ENCODE assay signal across 8 cellular contexts in the genomic region with DNA sequence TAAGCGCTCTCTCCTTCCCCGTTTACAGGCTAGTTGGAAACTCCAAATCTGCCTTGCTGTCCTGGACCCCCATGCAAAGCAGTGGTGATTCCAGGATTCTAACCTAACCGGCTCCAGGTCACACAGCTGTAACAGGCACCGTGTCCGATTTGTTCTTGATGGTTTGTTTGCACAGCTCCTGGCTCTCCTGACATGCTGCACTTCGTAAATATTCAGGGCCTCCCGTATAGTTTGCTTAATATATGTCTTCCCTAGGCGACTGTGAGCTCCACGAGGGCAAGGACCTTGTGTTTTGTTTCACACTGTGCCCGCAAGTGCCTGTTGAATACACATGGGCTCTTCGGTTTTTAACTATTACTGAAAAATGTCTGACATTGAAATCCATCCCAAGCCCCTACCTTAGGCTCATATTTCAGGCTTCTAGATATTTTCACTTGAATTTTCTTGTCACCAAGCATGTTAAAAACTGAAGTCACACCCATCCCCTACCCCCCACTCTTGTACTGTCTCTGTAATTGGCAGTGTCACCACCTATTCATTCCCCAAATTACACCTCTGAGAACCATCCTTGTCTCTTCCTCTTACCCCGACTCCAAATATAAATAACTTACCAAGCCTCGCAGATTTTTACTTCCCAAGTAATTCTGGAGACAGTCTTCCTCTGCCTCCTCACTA. TPM values are rescaled to one million over a fixed set of nuclear protein-coding genes. Genes with fewer than 3 reads are reported as not detected.
DNase-seq lines count a peak whose midpoint lies in the region; ATAC-seq and TF ChIP-seq lines count a peak whose summit lies in the region.

No MANE protein-coding gene starts in this region.

- DNase-seq in DMS153 treated with DMSO at 0.1 percent for 48 hours (lab: John Stamatoyannopoulos, UW; ENCODE audit: unreplicated experiment) = peak; percentile 26
- DNase-seq in body of pancreas = peak in 3 of 4 donors; percentile 66 to 72 (median 69)
- DNase-seq in NCI-H226 = no peak
- DNase-seq in stimulated activated CD4-positive, alpha-beta T cell treated with anti-CD3 and anti-CD28 coated beads, Interleukin-4, amount 100 ng/mL, for 4 hours = no peak
- DNase-seq in stimulated activated naive CD4-positive, alpha-beta T cell treated with Interleukin-2 at 50 U/mL for 16 hours (lab: John Stamatoyannopoulos, UW) = no peak
- no peak for DNase-seq in D341Med (ENCODE audit: low spot score)

- 10 to 16% methylated on average over 13 of the region's 13 CpGs for WGBS in body of pancreas, 2 donors

- H3K4me1 ChIP-seq in Loucy (ENCODE audit: insufficient read depth, low read length, poor library complexity, severe bottlenecking) = peaks cover 33% of the 10 kb centered on the region
- peaks cover 33% of the 10 kb centered on the region for H3K4me1 ChIP-seq in body of pancreas
- peaks cover 25 to 38% of the 10 kb centered on the region in 2 donors for H3K4me1 ChIP-seq in muscle layer of duodenum (ENCODE audit: control insufficient read depth in 1 of 2, insufficient read depth in 2 of 2, low read length in 2 of 2)

- H3K9me2 ChIP-seq in Loucy (replicated peaks; ENCODE audit: low read depth, low read length) = no peaks in the 10 kb centered on the region

- no peak for TF ChIP-seq POLR2A in body of pancreas (IDR thresholded peaks at IDR 0.05)

- H3K27ac ChIP-seq in body of pancreas = peak overlapping the region; percentile 92 to 99 (median 98)
- H3K27ac ChIP-seq in muscle layer of duodenum (ENCODE audit: low read length) = peak overlapping the region; percentile 95

- TF ChIP-seq CTCF in Loucy (conservative IDR thresholded peaks at IDR 0.05; ENCODE audit: low read length) (no peak), body of pancreas (IDR thresholded peaks at IDR 0.05) (no peak)

- peak; percentile 41 for ATAC-seq in body of pancreas

- H3K27me3 ChIP-seq in Loucy (ENCODE audit: insufficient read depth, low read length, poor library complexity, severe bottlenecking) (peaks cover 6% of the 10 kb centered on the region), body of pancreas (no peaks in the 10 kb centered on the region), muscle layer of duodenum (ENCODE audit: low read depth, low read length) (no peaks in the 10 kb centered on the region)

- intact Hi-C loops in body of pancreas (cut with DNase I) = no loop called here

- peaks cover 38% of the 10 kb centered on the region for H3K79me2 ChIP-seq in Loucy (ENCODE audit: insufficient read depth, low read length)

- H3F3A ChIP-seq in Loucy (ENCODE audit: low read depth) = peaks cover 5% of the 10 kb centered on the region; the same call in 1 of the 2 replicates

- H3K4me3 ChIP-seq in Loucy (ENCODE audit: low read length, poor library complexity, severe bottlenecking) = peak overlapping the region; percentile 89
- H3K4me3 ChIP-seq in body of pancreas = peak overlapping the region in 1 of 2 donors; percentile 62
- H3K4me3 ChIP-seq in muscle layer of duodenum (ENCODE audit: low read depth in 1 of 2, low read length in 2 of 2) = peak overlapping the region; percentile 82 to 87

- peak overlapping the region; percentile 97 for H3K9ac ChIP-seq in Loucy (ENCODE audit: low read depth, low read length, poor library complexity, severe bottlenecking)

- peak overlapping the region; percentile 99 for H2AFZ ChIP-seq in Loucy (ENCODE audit: low read length)

- no peaks in the 10 kb centered on the region for H3K36me3 ChIP-seq in Loucy (ENCODE audit: insufficient read depth, low read length)
- H3K36me3 ChIP-seq in body of pancreas (replicated peaks in 1 of 2; ENCODE audit: insufficient read depth in 1 of 2, low read depth in 2 of 2) = no peaks in the 10 kb centered on the region
- H3K36me3 ChIP-seq in muscle layer of duodenum (ENCODE audit: control insufficient read depth in 1 of 2, insufficient read depth in 2 of 2, low read length in 2 of 2) = no peaks in the 10 kb centered on the region

- peaks cover 37% of the 10 kb centered on the region for H4K20me1 ChIP-seq in Loucy (ENCODE audit: insufficient read depth, low read length, poor library complexity, severe bottlenecking)

- H3K9me3 ChIP-seq in Loucy (ENCODE audit: insufficient read depth, low read depth, low read length) = no peaks in the 10 kb centered on the region
- H3K9me3 ChIP-seq in body of pancreas = no peaks in the 10 kb centered on the region
- no peaks in the 10 kb centered on the region for H3K9me3 ChIP-seq in muscle layer of duodenum (ENCODE audit: control insufficient read depth in 1 of 2, low read length in 2 of 2)

- H3K4me2 ChIP-seq in Loucy (ENCODE audit: low read depth, low read length, poor library complexity, severe bottlenecking) = peak overlapping the region; percentile 97

RNA-seq across cellular contexts. Expression of gene PUM2, which starts 1.0 kb away (rescaled TPM):
- total RNA-seq in body of pancreas = 10 to 100 TPM; 25.7 to 43.3 TPM

Comparison
In these comparisons a context has a peak if more than half of its experiments do, and no peak if none do; other contexts are left out.
1. DNase-seq: peak in DMS153 treated with DMSO at 0.1 percent for 48 hours (single experiment) and body of pancreas (3 of 4); none in NCI-H226 (single experiment), stimulated activated CD4-positive, alpha-beta T cell treated with anti-CD3 and anti-CD28 coated beads, Interleukin-4, amount 100 ng/mL, for 4 hours (0 of 2), stimulated activated naive CD4-positive, alpha-beta T cell treated with Interleukin-2 at 50 U/mL for 16 hours (single experiment) and D341Med (single experiment).